13 cellular contexts compared by ENCODE assay signal in the genomic region with DNA sequence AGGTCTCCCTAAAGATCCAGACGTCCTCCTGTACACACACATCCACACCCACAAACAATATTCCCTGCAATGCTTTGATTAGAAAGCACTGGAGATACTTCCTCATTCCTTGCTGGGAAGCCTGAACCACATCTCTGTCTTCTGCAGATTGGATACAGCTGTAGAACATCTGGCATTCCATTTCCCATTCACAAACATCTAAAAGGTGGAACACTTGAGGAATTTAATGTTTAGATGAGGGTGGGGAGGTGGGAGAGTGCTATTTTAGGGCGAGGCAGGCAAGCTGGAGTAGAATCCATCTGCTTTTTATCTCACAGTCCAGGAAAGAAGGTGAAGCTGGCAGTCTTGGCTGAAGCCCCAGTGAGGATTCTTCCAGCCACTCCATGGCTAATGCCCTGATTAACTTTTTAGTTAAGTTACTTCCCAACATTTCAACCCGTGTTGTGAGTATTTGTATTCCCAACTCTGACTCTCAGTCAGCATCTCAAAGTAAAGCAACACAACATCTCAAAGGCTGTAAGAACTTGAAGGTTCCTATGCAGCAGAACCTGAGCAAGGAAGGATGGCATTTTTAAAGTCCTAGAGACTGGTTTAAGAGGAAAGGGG. TPM values are rescaled to one million over a fixed set of nuclear protein-coding genes. Genes with fewer than 3 reads are reported as not detected.
A peak's percentile ranks its signal among the peaks of the same experiment; 100 is the strongest.
DNase-seq lines count a peak whose midpoint lies in the region; ATAC-seq and TF ChIP-seq lines count a peak whose summit lies in the region.
"Had no signal": no experiment of that assay in that cellular context is flagged by ENCODE, and none has a peak within 500 bp of the region (broad histone marks: within the 10 kb centered on the region; RNA-seq: fewer than 3 reads in every experiment).

No MANE protein-coding gene starts in this region.

- ATAC-seq in heart right ventricle (peak in 3 of 8 donors; percentile 12 to 43 (median 28)), PC-3 (no peak), HG03108 (IDR thresholded peaks at IDR 0.05; ENCODE audit: unreplicated experiment) (no peak)

- CTCF ChIA-PET in Caco-2 (lab: Charles Lee), result interaction anchor here (1.0 kb wide), 1 partner anchor 30 kb away, joined by 3 read pairs; no protein-coding TSS in a partner anchor
- CTCF ChIA-PET in SK-N-SH (lab: Yijun Ruan, JAX), result interaction anchor here (0.6 to 1.5 kb wide), 5 partner anchors 15 to 97 kb away, joined by 3 to 5 read pairs (median 4); no protein-coding TSS in a partner anchor
- CTCF ChIA-PET in PC-3 (lab: Charles Lee), result interaction anchor here (0.6 kb wide), 2 partner anchors 23 to 98 kb away, joined by 3 to 4 read pairs; no protein-coding TSS in a partner anchor

- no peak overlapping the region for H3K4me3 Mint-ChIP-seq in Caco-2 (ENCODE audit: unreplicated experiment)
- H3K4me3 Mint-ChIP-seq: activated CD4-positive, alpha-beta memory T cell treated with anti-CD3 and anti-CD28 coated beads for 36 hours; naive B cell had no signal

- H3F3A ChIP-seq in SK-N-SH (replicated peaks; ENCODE audit: insufficient read depth) (peaks cover 21% of the 10 kb centered on the region), PC-3 (ENCODE audit: low read length, unreplicated experiment) (no peaks in the 10 kb centered on the region)

- intact Hi-C loops in Caco-2 (cut with micrococcal nuclease; ENCODE audit: unreplicated experiment) (no loop called here), heart right ventricle (cut with DNase I) (loop anchor here in 5 of 10 donors (2.0 to 10.0 kb wide), 6 partner anchors 36 to 64 kb away; partner anchors contain the start of gene CYTH3 (in 1 of the 5)), PC-3 (cut with micrococcal nuclease) (no loop called here)

- peaks cover 10% of the 10 kb centered on the region for H3K4me1 ChIP-seq in Caco-2
- H3K4me1 ChIP-seq in SK-N-SH (ENCODE audit: control insufficient read depth in 1 of 2, insufficient read depth in 2 of 2, low read depth in 1 of 2, low read length in 1 of 2), result peaks cover 29 to 41% of the 10 kb centered on the region in 2 experiments
- peaks cover 21 to 100% (median 88%) of the 10 kb centered on the region in 9 donors for H3K4me1 ChIP-seq in heart right ventricle
- peaks cover 30 to 42% (median 41%) of the 10 kb centered on the region in 3 donors for H3K4me1 ChIP-seq in skeletal muscle tissue (ENCODE audit: control insufficient read depth in 3 of 3, insufficient read depth in 3 of 3, low read length in 3 of 3)
- H3K4me1 ChIP-seq in Peyer's patch, result peaks cover 0 to 54% (median 0%) of the 10 kb centered on the region in 4 donors
- no peaks in the 10 kb centered on the region for H3K4me1 ChIP-seq in PC-3 (ENCODE audit: insufficient read depth, low read length)

- peak overlapping the region; percentile 62 to 91 for H3K27ac ChIP-seq in SK-N-SH (ENCODE audit: low read depth in 2 of 2, low read length in 1 of 2)
- H3K27ac ChIP-seq in heart right ventricle, result peak overlapping the region; percentile 36 to 83 (median 70)
- peak overlapping the region; percentile 48 for H3K27ac ChIP-seq in skeletal muscle tissue (ENCODE audit: low read depth, low read length)
- peak overlapping the region in 2 of 4 donors; percentile 50 to 60 for H3K27ac ChIP-seq in Peyer's patch
- no peak overlapping the region for H3K27ac ChIP-seq in PC-3 (ENCODE audit: low read length)

- H3K4me1 Mint-ChIP-seq in Caco-2 (ENCODE audit: low read depth, unreplicated experiment), result peaks cover 8% of the 10 kb centered on the region

- peak in 1 of 2 experiments; percentile 22 for DNase-seq in Caco-2
- DNase-seq in SK-N-SH, result no peak
- no peak for DNase-seq in heart right ventricle
- no peak for DNase-seq in Peyer's patch
- DNase-seq in cerebellum (ENCODE audit: low spot score), result no peak
- DNase-seq in PC-3, result no peak
- DNase-seq: activated CD4-positive, alpha-beta memory T cell treated with anti-CD3 and anti-CD28 coated beads for 36 hours; aorta; Karpas-422; naive B cell; stimulated activated naive CD4-positive, alpha-beta T cell had no signal

- POLR2A ChIA-PET in Caco-2 (lab: Charles Lee) (no interaction called here), SK-N-SH (lab: Yijun Ruan, JAX) (no interaction called here), PC-3 (lab: Charles Lee; ENCODE audit: unreplicated experiment) (no interaction called here)

- H3K27ac Mint-ChIP-seq in Caco-2 (ENCODE audit: unreplicated experiment), result peak overlapping the region; percentile 36
- H3K27ac Mint-ChIP-seq: activated CD4-positive, alpha-beta memory T cell treated with anti-CD3 and anti-CD28 coated beads for 36 hours had no signal

- H3K27me3 ChIP-seq in Caco-2 (replicated peaks; ENCODE audit: control insufficient read depth, insufficient read depth, low read length), result no peaks in the 10 kb centered on the region
- H3K27me3 ChIP-seq in SK-N-SH (ENCODE audit: insufficient read depth), result no peaks in the 10 kb centered on the region
- H3K27me3 ChIP-seq in heart right ventricle, result no peaks in the 10 kb centered on the region
- no peaks in the 10 kb centered on the region for H3K27me3 ChIP-seq in skeletal muscle tissue (ENCODE audit: control insufficient read depth in 3 of 3, insufficient read depth in 3 of 3, low read length in 3 of 3)
- H3K27me3 ChIP-seq in Peyer's patch, result no peaks in the 10 kb centered on the region
- no peaks in the 10 kb centered on the region for H3K27me3 ChIP-seq in PC-3 (ENCODE audit: low read length)

- no peak for TF ChIP-seq POLR2A in Peyer's patch (IDR thresholded peaks at IDR 0.05)

- TF ChIP-seq CTCF in Caco-2 (IDR thresholded peaks at IDR 0.05; ENCODE audit: insufficient read depth in 1 of 2, low read depth in 1 of 2, low read length in 1 of 2, severe bottlenecking in 1 of 2, unreplicated experiment in 1 of 2) (no peak), SK-N-SH (IDR thresholded peaks at IDR 0.05) (no peak), heart right ventricle (IDR thresholded peaks at IDR 0.05) (no peak), Peyer's patch (IDR thresholded peaks at IDR 0.05) (no peak), PC-3 (conservative IDR thresholded peaks at IDR 0.05; ENCODE audit: low read depth, low read length) (no peak)

- H3K9me2 ChIP-seq in SK-N-SH (no peaks in the 10 kb centered on the region), PC-3 (replicated peaks; ENCODE audit: low read length) (no peaks in the 10 kb centered on the region)

- 14% methylated on average over 3 of the region's 3 CpGs for WGBS in SK-N-SH (ENCODE audit: low lambda C conversion rate)
- WGBS in heart right ventricle, 2 donors, result 14 to 22% methylated on average over 3 of the region's 3 CpGs

- H3K27me3 Mint-ChIP-seq in Caco-2 (ENCODE audit: insufficient read depth, unreplicated experiment), result no peaks in the 10 kb centered on the region
- H3K27me3 Mint-ChIP-seq: naive B cell had no signal

- BruUV-seq in Caco-2 (replicated peaks; lab: Mats Ljungman, UMichigan) (no TSS peak), PC-3 (replicated peaks; lab: Mats Ljungman, UMichigan) (no TSS peak)

- peak in 1 of 2 experiments; percentile 59; a peak in 1 of 4 replicates for TF ChIP-seq EP300 in SK-N-SH (IDR thresholded peaks at IDR 0.05; ENCODE audit: borderline replicate concordance in 1 of 2, low read depth in 1 of 2, low read length in 1 of 2)

- peaks cover 14% of the 10 kb centered on the region for H4K20me1 ChIP-seq in SK-N-SH (ENCODE audit: insufficient read depth)
- H4K20me1 ChIP-seq in PC-3 (ENCODE audit: low read length), result peaks cover 7% of the 10 kb centered on the region; the same call in 1 of the 2 replicates

- peaks cover 5% of the 10 kb centered on the region for H3K36me3 Mint-ChIP-seq in Caco-2 (ENCODE audit: insufficient read depth, unreplicated experiment)
- H3K36me3 Mint-ChIP-seq: activated CD4-positive, alpha-beta memory T cell treated with anti-CD3 and anti-CD28 coated beads for 36 hours had no signal

- peaks cover 98% of the 10 kb centered on the region for H3K79me2 ChIP-seq in SK-N-SH (ENCODE audit: insufficient read depth)
- peaks cover 69% of the 10 kb centered on the region for H3K79me2 ChIP-seq in PC-3 (ENCODE audit: low read length)

- H2AFZ ChIP-seq in SK-N-SH (ENCODE audit: low read depth) (no peak overlapping the region), PC-3 (ENCODE audit: low read length) (no peak overlapping the region)

- no peaks in the 10 kb centered on the region for H3K36me3 ChIP-seq in Caco-2 (ENCODE audit: control insufficient read depth, insufficient read depth, low read length)
- no peaks in the 10 kb centered on the region for H3K36me3 ChIP-seq in SK-N-SH (replicated peaks in 1 of 2; ENCODE audit: control insufficient read depth in 1 of 2, insufficient read depth in 2 of 2, low read length in 1 of 2)
- H3K36me3 ChIP-seq in heart right ventricle, result no peaks in the 10 kb centered on the region
- H3K36me3 ChIP-seq in skeletal muscle tissue (ENCODE audit: control insufficient read depth in 3 of 3, insufficient read depth in 3 of 3, low read length in 3 of 3), result no peaks in the 10 kb centered on the region
- H3K36me3 ChIP-seq in Peyer's patch, result no peaks in the 10 kb centered on the region
- no peaks in the 10 kb centered on the region for H3K36me3 ChIP-seq in PC-3 (ENCODE audit: low read depth, low read length)

- H3K9me3 ChIP-seq in Caco-2 (no peaks in the 10 kb centered on the region), SK-N-SH (no peaks in the 10 kb centered on the region), heart right ventricle (no peaks in the 10 kb centered on the region), skeletal muscle tissue (ENCODE audit: control insufficient read depth in 3 of 3, low read length in 3 of 3) (no peaks in the 10 kb centered on the region), Peyer's patch (no peaks in the 10 kb centered on the region), PC-3 (ENCODE audit: low read length) (no peaks in the 10 kb centered on the region)

- H3K9ac ChIP-seq in SK-N-SH (no peak overlapping the region), skeletal muscle tissue (ENCODE audit: low read depth in 1 of 3, low read length in 3 of 3) (no peak overlapping the region), PC-3 (ENCODE audit: low read length) (no peak overlapping the region)

- peak overlapping the region; percentile 12; the same call in 1 of the 2 replicates for H3K4me2 ChIP-seq in SK-N-SH
- no peak overlapping the region for H3K4me2 ChIP-seq in PC-3 (ENCODE audit: low read length)

- no peak for TF ChIP-seq RAD21 in SK-N-SH (IDR thresholded peaks at IDR 0.05; ENCODE audit: low read length)

- no peaks in the 10 kb centered on the region for H3K9me3 Mint-ChIP-seq in Caco-2 (ENCODE audit: unreplicated experiment)
- H3K9me3 Mint-ChIP-seq: activated CD4-positive, alpha-beta memory T cell treated with anti-CD3 and anti-CD28 coated beads for 36 hours had no signal

- H3K4me3 ChIP-seq in Caco-2 (ENCODE audit: low read depth, low read length) (no peak overlapping the region), SK-N-SH (ENCODE audit: low read depth in 2 of 2, low read length in 1 of 2) (no peak overlapping the region), heart right ventricle (no peak overlapping the region), skeletal muscle tissue (ENCODE audit: low read length in 3 of 3) (no peak overlapping the region), Peyer's patch (no peak overlapping the region), PC-3 (ENCODE audit: low read length) (no peak overlapping the region)

RNA-seq across cellular contexts. Expression of gene CYTH3, which starts 46.1 kb away (rescaled TPM):
- total RNA-seq in Caco-2 (2022) (27.8 and 29.1 TPM in 2 replicates), heart right ventricle (10 to 100 TPM; 16.2 to 27.9 (median 23.2) TPM), skeletal muscle tissue (19.3 TPM), Peyer's patch (10 to 100 TPM; 19.0 to 70.7 (median 45.6) TPM), cerebellum (30.1 TPM), PC-3 (2014; rRNA removed) (23.1 and 34.4 TPM in 2 replicates)
- polyA plus RNA-seq in SK-N-SH (2012; rRNA removed) (55.1 and 56.8 TPM in 2 replicates), heart right ventricle (10 to 100 TPM; 15.9 to 17.0 TPM)
- 28.3 and 39.7 TPM in 2 replicates for polyA plus RNA-seq in SK-N-SH (2012; cell fraction: cytosol; rRNA removed)
- 98.4 and 108 TPM in 2 replicates for polyA plus RNA-seq in SK-N-SH (2012; cell fraction: nucleus; rRNA removed)
